21 cellular contexts compared by ENCODE assay signal in genomic region chr13:40971321-40971720, GRCh38. TPM values are rescaled to one million over a fixed set of nuclear protein-coding genes. Genes with fewer than 3 reads are reported as not detected.
DNase-seq lines count a peak whose midpoint lies in the region; ATAC-seq and TF ChIP-seq lines count a peak whose summit lies in the region.
"Had no signal": no experiment of that assay in that cellular context is flagged by ENCODE, and none has a peak within 500 bp of the region (broad histone marks: within the 10 kb centered on the region; RNA-seq: fewer than 3 reads in every experiment).

No MANE protein-coding gene starts in this region.

- 95 to 96% methylated on average over 4 of the region's 4 CpGs for WGBS in endodermal cell (ENCODE audit: insufficient coverage in 1 of 2, insufficient read length in 1 of 2), 2 experiments
- 75 to 91% (median 82%) methylated on average over 4 of the region's 4 CpGs for WGBS in psoas muscle, 3 donors

- peaks cover 21% of the 10 kb centered on the region for H3K4me1 Mint-ChIP-seq in endodermal cell
- peaks cover 90% of the 10 kb centered on the region for H3K4me1 Mint-ChIP-seq in stimulated activated naive CD8-positive, alpha-beta T cell treated with anti-CD3 and anti-CD28 coated beads, Interleukin-15, amount 100 ng/mL, for 72 hours

- H3K4me3 ChIP-seq in Loucy (ENCODE audit: low read length, poor library complexity, severe bottlenecking) (peak overlapping the region; percentile 79), endodermal cell (ENCODE audit: low read length) (no peak overlapping the region), psoas muscle (no peak overlapping the region)
- H3K4me3 ChIP-seq: dorsolateral prefrontal cortex, esophagus squamous epithelium, MG63, neural progenitor cell had no signal

- no peaks in the 10 kb centered on the region for H3K9me3 ChIP-seq in Loucy (ENCODE audit: insufficient read depth, low read depth, low read length)
- no peaks in the 10 kb centered on the region for H3K9me3 ChIP-seq in endodermal cell (ENCODE audit: control insufficient read depth, low read length)
- no peaks in the 10 kb centered on the region for H3K9me3 ChIP-seq in psoas muscle
- H3K9me3 ChIP-seq: esophagus squamous epithelium, MG63 had no signal

- H3K4me3 Mint-ChIP-seq in endodermal cell: no peak overlapping the region
- peak overlapping the region; percentile 40 to 53 for H3K4me3 Mint-ChIP-seq in stimulated activated naive CD8-positive, alpha-beta T cell treated with anti-CD3 and anti-CD28 coated beads, Interleukin-15, amount 100 ng/mL, for 72 hours
- H3K4me3 Mint-ChIP-seq: neural progenitor cell had no signal

- no peak for DNase-seq in activated naive CD4-positive, alpha-beta T cell treated with anti-CD3 and anti-CD28 coated beads, Interleukin-2, amount 50 U/mL, for 72 hours (ENCODE audit: low spot score in 2 of 2)
- no peak for DNase-seq in activated naive CD4-positive, alpha-beta T cell treated with anti-CD3 and anti-CD28 coated beads, Interleukin-2, amount 50 U/mL, for 16 hours
- no peak for DNase-seq in endodermal cell
- no peak for DNase-seq in stimulated activated naive CD8-positive, alpha-beta T cell treated with anti-CD3 and anti-CD28 coated beads, Interleukin-15, amount 100 ng/mL, for 72 hours
- no peak for DNase-seq in GM03348 (ENCODE audit: low spot score)
- DNase-seq in psoas muscle: no peak
- DNase-seq: activated CD4-positive, alpha-beta T cell treated with anti-CD3 and anti-CD28 coated beads, Interleukin-2, amount 50 U/mL, for 48 hours; activated gamma-delta T cell; dorsolateral prefrontal cortex; esophagus squamous epithelium; GF-D8; H7; MG63; NCI-H2029; NCI-H524; retina; SIG-M5; substantia nigra had no signal

- no peak overlapping the region for H2AFZ ChIP-seq in Loucy (ENCODE audit: low read length)
- H2AFZ ChIP-seq: neural progenitor cell had no signal

- intact Hi-C loops in psoas muscle (cut with DNase I): loop anchor here in 1 of 2 donors (5.0 to 10.0 kb wide), 2 partner anchors 86 to 253 kb away; no protein-coding TSS in a partner anchor

- peak overlapping the region; percentile 15 for H3K9ac ChIP-seq in Loucy (ENCODE audit: low read depth, low read length, poor library complexity, severe bottlenecking)
- H3K9ac ChIP-seq in endodermal cell (ENCODE audit: extremely low read depth, low read length, poor library complexity, severe bottlenecking): no peak overlapping the region
- H3K9ac ChIP-seq: neural progenitor cell had no signal

- H3K36me3 ChIP-seq in Loucy (ENCODE audit: insufficient read depth, low read length) (peaks cover 87% of the 10 kb centered on the region), endodermal cell (ENCODE audit: control insufficient read depth, insufficient read depth, low read length) (no peaks in the 10 kb centered on the region), psoas muscle (ENCODE audit: insufficient read depth in 1 of 2, low read depth in 1 of 2) (no peaks in the 10 kb centered on the region)
- H3K36me3 ChIP-seq: MG63, neural progenitor cell had no signal

- ATAC-seq in activated naive CD4-positive, alpha-beta T cell treated with anti-CD3 and anti-CD28 coated beads, Interleukin-2, amount 50 U/mL, for 72 hours: no peak
- no peak for ATAC-seq in stimulated activated naive CD8-positive, alpha-beta T cell treated with anti-CD3 and anti-CD28 coated beads, Interleukin-15, amount 100 ng/mL, for 72 hours
- ATAC-seq in HG03280 (IDR thresholded peaks at IDR 0.05; ENCODE audit: unreplicated experiment) (no peak), psoas muscle (no peak)

- H3K27me3 Mint-ChIP-seq in endodermal cell (ENCODE audit: insufficient read depth): no peaks in the 10 kb centered on the region
- no peaks in the 10 kb centered on the region for H3K27me3 Mint-ChIP-seq in stimulated activated naive CD8-positive, alpha-beta T cell treated with anti-CD3 and anti-CD28 coated beads, Interleukin-15, amount 100 ng/mL, for 72 hours

- H3K4me1 ChIP-seq in Loucy (ENCODE audit: insufficient read depth, low read length, poor library complexity, severe bottlenecking) (peaks cover 94% of the 10 kb centered on the region), endodermal cell (ENCODE audit: control insufficient read depth, insufficient read depth, low read length) (no peaks in the 10 kb centered on the region), psoas muscle (peaks cover 57% of the 10 kb centered on the region)

- H3K9me2 ChIP-seq in Loucy (replicated peaks; ENCODE audit: low read depth, low read length): no peaks in the 10 kb centered on the region

- peak overlapping the region; percentile 33 to 84 for H3K27ac Mint-ChIP-seq in activated naive CD4-positive, alpha-beta T cell treated with anti-CD3 and anti-CD28 coated beads, Interleukin-2, amount 50 U/mL, for 72 hours
- peak overlapping the region; percentile 59 for H3K27ac Mint-ChIP-seq in endodermal cell
- peak overlapping the region in 1 of 2 donors; percentile 88 for H3K27ac Mint-ChIP-seq in stimulated activated naive CD8-positive, alpha-beta T cell treated with anti-CD3 and anti-CD28 coated beads, Interleukin-15, amount 100 ng/mL, for 72 hours
- H3K27ac Mint-ChIP-seq: neural progenitor cell had no signal

- H3K4me2 ChIP-seq in Loucy (ENCODE audit: low read depth, low read length, poor library complexity, severe bottlenecking): peak overlapping the region; percentile 94
- H3K4me2 ChIP-seq: neural progenitor cell had no signal

- peaks cover 100% of the 10 kb centered on the region for H3K79me2 ChIP-seq in Loucy (ENCODE audit: insufficient read depth, low read length)

- TF ChIP-seq CTCF in Loucy (conservative IDR thresholded peaks at IDR 0.05; ENCODE audit: low read length): no peak
- TF ChIP-seq CTCF in endodermal cell (conservative IDR thresholded peaks at IDR 0.05): no peak
- TF ChIP-seq CTCF in psoas muscle (IDR thresholded peaks at IDR 0.05): no peak

- H3F3A ChIP-seq in Loucy (ENCODE audit: low read depth): no peaks in the 10 kb centered on the region; the same call in 1 of the 2 replicates

- H3K36me3 Mint-ChIP-seq in activated naive CD4-positive, alpha-beta T cell treated with anti-CD3 and anti-CD28 coated beads, Interleukin-2, amount 50 U/mL, for 72 hours: no peaks in the 10 kb centered on the region
- H3K36me3 Mint-ChIP-seq in endodermal cell (ENCODE audit: low read depth): no peaks in the 10 kb centered on the region
- H3K36me3 Mint-ChIP-seq: neural progenitor cell had no signal

- no peak overlapping the region for H3K27ac ChIP-seq in endodermal cell (ENCODE audit: low read depth, low read length)
- no peak overlapping the region for H3K27ac ChIP-seq in psoas muscle
- H3K27ac ChIP-seq: dorsolateral prefrontal cortex, esophagus squamous epithelium, neural progenitor cell had no signal

- H3K27me3 ChIP-seq in Loucy (ENCODE audit: insufficient read depth, low read length, poor library complexity, severe bottlenecking) (no peaks in the 10 kb centered on the region), endodermal cell (ENCODE audit: control insufficient read depth, insufficient read depth, low read length, poor library complexity, severe bottlenecking) (no peaks in the 10 kb centered on the region), psoas muscle (ENCODE audit: insufficient read depth in 3 of 3, low read length in 2 of 3) (no peaks in the 10 kb centered on the region)
- H3K27me3 ChIP-seq: dorsolateral prefrontal cortex, esophagus squamous epithelium, MG63, neural progenitor cell had no signal

- H4K20me1 ChIP-seq in Loucy (ENCODE audit: insufficient read depth, low read length, poor library complexity, severe bottlenecking): peaks cover 99% of the 10 kb centered on the region

- H3K9me3 Mint-ChIP-seq in activated naive CD4-positive, alpha-beta T cell treated with anti-CD3 and anti-CD28 coated beads, Interleukin-2, amount 50 U/mL, for 72 hours: no peaks in the 10 kb centered on the region
- no peaks in the 10 kb centered on the region for H3K9me3 Mint-ChIP-seq in endodermal cell
- H3K9me3 Mint-ChIP-seq in stimulated activated naive CD8-positive, alpha-beta T cell treated with anti-CD3 and anti-CD28 coated beads, Interleukin-15, amount 100 ng/mL, for 72 hours: no peaks in the 10 kb centered on the region
- H3K9me3 Mint-ChIP-seq: neural progenitor cell had no signal

RNA-seq across cellular contexts. Expression of gene ELF1, which starts 47.8 kb away (rescaled TPM):
- 10 to 100 TPM; 62.0 to 86.2 TPM for total RNA-seq in activated naive CD4-positive, alpha-beta T cell treated with anti-CD3 and anti-CD28 coated beads, Interleukin-2, amount 50 U/mL, for 72 hours
- total RNA-seq in endodermal cell (10 to 100 TPM; 36.0 to 44.1 TPM), psoas muscle (10 to 100 TPM; 20.5 to 25.9 (median 22.6) TPM)
- polyA plus RNA-seq in endodermal cell (2013, experiment 1 of 2): 21.2 TPM
- 20.6 TPM for polyA plus RNA-seq in endodermal cell (2013, experiment 2 of 2)
- 10 to 100 TPM in 2 of 3 donors, 1 to 10 TPM in 1; 7.3 to 28.6 (median 13.0) TPM for polyA plus RNA-seq in psoas muscle
